Comparison of ENCODE assay signal across 8 cellular contexts in genomic region chr19:40443930-40444180, GRCh38. TPM values are rescaled to one million over a fixed set of nuclear protein-coding genes. Genes with fewer than 3 reads are reported as not detected.
DNase-seq lines count a peak whose midpoint lies in the region; ATAC-seq and TF ChIP-seq lines count a peak whose summit lies in the region.

No MANE protein-coding gene starts in this region.

- peaks cover 42% of the 10 kb centered on the region for H3K36me3 Mint-ChIP-seq in HFFc6 (ENCODE audit: low read depth)

- peaks cover 0 to 50% (median 18%) of the 10 kb centered on the region in 3 donors for H3K4me1 ChIP-seq in gastroesophageal sphincter
- peaks cover 14% of the 10 kb centered on the region for H3K4me1 ChIP-seq in rectal smooth muscle tissue (ENCODE audit: control insufficient read depth, insufficient read depth, low read length)

- TF ChIP-seq POLR2A in gastroesophageal sphincter (IDR thresholded peaks at IDR 0.05), result no peak

- H3K4me3 Mint-ChIP-seq in HFFc6, result peak overlapping the region; percentile 96

- H3K4me3 ChIP-seq in WI38 (ENCODE audit: low read depth, low read length) (peak overlapping the region; percentile 100), gastroesophageal sphincter (peak overlapping the region; percentile 75 to 95), rectal smooth muscle tissue (ENCODE audit: low read length) (peak overlapping the region; percentile 99)

- H3K36me3 ChIP-seq in gastroesophageal sphincter (peaks cover 0 to 48% of the 10 kb centered on the region in 2 donors), rectal smooth muscle tissue (ENCODE audit: control insufficient read depth, insufficient read depth, low read length) (peaks cover 21% of the 10 kb centered on the region)

- peaks cover 36% of the 10 kb centered on the region for H3K4me1 Mint-ChIP-seq in HFFc6 (ENCODE audit: low read depth)

- H3K27me3 Mint-ChIP-seq in HFFc6 (ENCODE audit: insufficient read depth), result peaks cover 3% of the 10 kb centered on the region; the same call in 1 of the 2 replicates

- H3K27ac Mint-ChIP-seq in HFFc6, result peak overlapping the region; percentile 93

- peak; percentile 66 for DNase-seq in CD1c-positive myeloid dendritic cell (ENCODE audit: extremely low spot score)
- no peak for DNase-seq in HFFc6
- no peak for DNase-seq in NCI-H2081 (lab: John Stamatoyannopoulos, UW)
- DNase-seq in GM10266 (ENCODE audit: extremely low spot score), result no peak

- WGBS in gastroesophageal sphincter (ENCODE audit: low coverage in 1 of 2), 2 donors, result 0% methylated on average over 5 of the region's 9 CpGs

- H3K27me3 ChIP-seq in gastroesophageal sphincter (no peaks in the 10 kb centered on the region), rectal smooth muscle tissue (ENCODE audit: control insufficient read depth, insufficient read depth, low read length) (no peaks in the 10 kb centered on the region)

- TF ChIP-seq CTCF in HFFc6 (IDR thresholded peaks at IDR 0.05) (no peak), WI38 (IDR thresholded peaks at IDR 0.05; ENCODE audit: low read depth, low read length) (no peak), gastroesophageal sphincter (IDR thresholded peaks at IDR 0.05) (no peak), GM10266 (IDR thresholded peaks at IDR 0.05; ENCODE audit: control insufficient read depth, insufficient read depth, low read depth, missing control alignments) (no peak)

- no peaks in the 10 kb centered on the region for H3K9me3 Mint-ChIP-seq in HFFc6

- no peaks in the 10 kb centered on the region for H3K9me3 ChIP-seq in gastroesophageal sphincter

- peak overlapping the region; percentile 93 to 98 (median 98) for H3K27ac ChIP-seq in gastroesophageal sphincter
- peak overlapping the region; percentile 95 for H3K27ac ChIP-seq in rectal smooth muscle tissue (ENCODE audit: low read depth, low read length)

- ATAC-seq in gastroesophageal sphincter (no peak), HG02678 (IDR thresholded peaks at IDR 0.05; ENCODE audit: unreplicated experiment) (no peak)

- peak overlapping the region; percentile 98 for H3K9ac ChIP-seq in rectal smooth muscle tissue (ENCODE audit: low read length)

- no peak for TF ChIP-seq EP300 in gastroesophageal sphincter (IDR thresholded peaks at IDR 0.05)

RNA-seq across cellular contexts. Expression of gene SERTAD3, which starts 0.3 kb away (rescaled TPM):
- total RNA-seq in HFFc6 (2021; fragmentation: NEBNext Ultra II Directional; extraction: Animal tissue kit (Norgen Biotek cat#: 25700)), result 10 to 100 TPM; 35.9 to 47.0 (median 41.2) TPM
- 10 to 100 TPM; 22.1 to 30.2 (median 26.4) TPM for total RNA-seq in gastroesophageal sphincter

RNA-seq across cellular contexts. Expression of gene SERTAD1, which starts 18.1 kb away (rescaled TPM):
- total RNA-seq in HFFc6 (2021; fragmentation: NEBNext Ultra II Directional; extraction: Animal tissue kit (Norgen Biotek cat#: 25700)), result 10 to 100 TPM; 18.5 to 25.4 (median 21.2) TPM
- total RNA-seq in gastroesophageal sphincter, result 10 to 100 TPM; 16.6 to 22.1 (median 18.9) TPM

RNA-seq across cellular contexts. Expression of gene BLVRB, which starts 21.7 kb away (rescaled TPM):
- 10 to 100 TPM; 35.3 to 55.7 (median 52.5) TPM for total RNA-seq in HFFc6 (2021; fragmentation: NEBNext Ultra II Directional; extraction: Animal tissue kit (Norgen Biotek cat#: 25700))
- 100 to 1,000 TPM; 146 to 209 (median 164) TPM for total RNA-seq in gastroesophageal sphincter

RNA-seq across cellular contexts. Expression of gene SPTBN4, which starts 22.9 kb away (rescaled TPM):
- total RNA-seq in HFFc6 (2021; fragmentation: NEBNext Ultra II Directional; extraction: Animal tissue kit (Norgen Biotek cat#: 25700)), result under 1 TPM; 0.17 to 0.96 (median 0.54) TPM
- total RNA-seq in gastroesophageal sphincter, result 1 to 10 TPM; 4.7 to 9.4 (median 5.9) TPM

RNA-seq across cellular contexts. Expression of gene PRX, which starts 30.7 kb away (rescaled TPM):
- 1 to 10 TPM in 2 of 6 experiments, under 1 TPM in 4; 0.86 to 1.5 (median 0.94) TPM for total RNA-seq in HFFc6 (2021; fragmentation: NEBNext Ultra II Directional; extraction: Animal tissue kit (Norgen Biotek cat#: 25700))
- total RNA-seq in gastroesophageal sphincter, result 10 to 100 TPM in 1 of 4 donors, 1 to 10 TPM in 3; 4.5 to 12.7 (median 6.7) TPM
